Comparison of ENCODE assay signal across 8 cellular contexts in genomic region chr5:135398855-135399837, GRCh38. TPM values are rescaled to one million over a fixed set of nuclear protein-coding genes. Genes with fewer than 3 reads are reported as not detected.
DNase-seq lines count a peak whose midpoint lies in the region; ATAC-seq and TF ChIP-seq lines count a peak whose summit lies in the region.

TSS of gene MACROH2A1 (minus strand) at chr5:135399231. CDS start at chr5:135389093, 10,138 bp downstream.

- H3K9me3 ChIP-seq in NT2/D1 (ENCODE audit: insufficient read depth, low read length), result no peaks in the 10 kb centered on the region

- peaks cover 10% of the 10 kb centered on the region for H3K27me3 Mint-ChIP-seq in endothelial cell (ENCODE audit: unreplicated experiment)

- peak; percentile 95 for DNase-seq in CD1c-positive myeloid dendritic cell (ENCODE audit: extremely low spot score)
- DNase-seq in NT2/D1 (ENCODE audit: low read depth, low spot score), result peak; percentile 49
- DNase-seq in activated CD8-positive, alpha-beta memory T cell treated with anti-CD3 and anti-CD28 coated beads, Interleukin-2, amount 50 U/mL, for 24 hours (ENCODE audit: extremely low read depth), result peak; percentile 39
- peak; percentile 88 for DNase-seq in endothelial cell (ENCODE audit: low spot score)
- DNase-seq in midbrain (lab: John Stamatoyannopoulos, UW), result peak; percentile 91
- peak; percentile 61 to 63 for DNase-seq in stimulated activated CD8-positive, alpha-beta memory T cell treated with anti-CD3 and anti-CD28 coated beads, Interleukin-2, amount 100 ng/mL, for 1 hour (ENCODE audit: low read depth in 2 of 2)

- H3K9me3 Mint-ChIP-seq in endothelial cell (ENCODE audit: unreplicated experiment), result no peaks in the 10 kb centered on the region

- ATAC-seq in GM19324 (IDR thresholded peaks at IDR 0.05; ENCODE audit: low FRiP score, unreplicated experiment), result peak; percentile 80
- ATAC-seq in HG03457 (IDR thresholded peaks at IDR 0.05; ENCODE audit: unreplicated experiment), result peak; percentile 71

- peaks cover 4% of the 10 kb centered on the region for H3K36me3 ChIP-seq in NT2/D1 (ENCODE audit: insufficient read depth, insufficient read length, low read length)

- peak within 1 kb of the TSS; percentile 83 for H3K9ac ChIP-seq in NT2/D1 (ENCODE audit: insufficient read length, low read depth)

- H3K36me3 Mint-ChIP-seq in endothelial cell (ENCODE audit: low read depth, unreplicated experiment), result peaks cover 5% of the 10 kb centered on the region

- no peaks in the 10 kb centered on the region for H3K4me1 ChIP-seq in NT2/D1 (ENCODE audit: insufficient read depth, insufficient read length)

- peak within 1 kb of the TSS; percentile 97 for H3K4me3 Mint-ChIP-seq in endothelial cell (ENCODE audit: unreplicated experiment)

- H3K4me1 Mint-ChIP-seq in endothelial cell (ENCODE audit: unreplicated experiment), result peaks cover 26% of the 10 kb centered on the region

- peak within 1 kb of the TSS; percentile 56 for H3K4me3 ChIP-seq in NT2/D1 (ENCODE audit: insufficient read length, low read depth)

- no peak for TF ChIP-seq CTCF in endothelial cell (IDR thresholded peaks at IDR 0.05; ENCODE audit: unreplicated experiment)

- H3K27me3 ChIP-seq in NT2/D1 (ENCODE audit: insufficient read depth, insufficient read length), result peaks cover 70% of the 10 kb centered on the region

- H3K27ac Mint-ChIP-seq in endothelial cell (ENCODE audit: unreplicated experiment), result peak within 1 kb of the TSS; percentile 81

RNA-seq across cellular contexts. Expression of gene MACROH2A1, which starts in this region (rescaled TPM):
- 181 TPM for total RNA-seq in endothelial cell (ENCODE audit: unreplicated experiment)

Comparison
In these comparisons a context has a peak if more than half of its experiments do, and no peak if none do; other contexts are left out.
1. Peak in every context shown above with its lines: DNase-seq, ATAC-seq and H3K4me3 ChIP-seq.
2. DNase-seq: peak in every context shown above with its lines; median percentile 95 in CD1c-positive myeloid dendritic cell; 91 in midbrain; 88 in endothelial cell; 62 in stimulated activated CD8-positive, alpha-beta memory T cell treated with anti-CD3 and anti-CD28 coated beads, Interleukin-2, amount 100 ng/mL, for 1 hour; 49 in NT2/D1; 39 in activated CD8-positive, alpha-beta memory T cell treated with anti-CD3 and anti-CD28 coated beads, Interleukin-2, amount 50 U/mL, for 24 hours.